In genomic region chr6:35317483-35318199, GRCh38 we compare ENCODE assay signal across 9 cellular contexts. TPM values are rescaled to one million over a fixed set of nuclear protein-coding genes. Genes with fewer than 3 reads are reported as not detected.
A peak's percentile ranks its signal among the peaks of the same experiment; 100 is the strongest.
DNase-seq lines count a peak whose midpoint lies in the region; ATAC-seq, FAIRE-seq and TF ChIP-seq lines count a peak whose summit lies in the region.
"Had no signal": no experiment of that assay in that cellular context is flagged by ENCODE, and none has a peak within 500 bp of the region (broad histone marks: within the 10 kb centered on the region; RNA-seq: fewer than 3 reads in every experiment).

No MANE protein-coding gene starts in this region.

- H3K27me3 ChIP-seq in bronchial epithelial cell (ENCODE audit: control insufficient read depth, insufficient read depth, low read length) (no peaks in the 10 kb centered on the region), left lung (no peaks in the 10 kb centered on the region), thyroid gland (no peaks in the 10 kb centered on the region)

- peak; percentile 24 for ATAC-seq in left lung

- no peak overlapping the region for H3K27ac ChIP-seq in left lung
- H3K27ac ChIP-seq in thyroid gland, result no peak overlapping the region
- H3K27ac ChIP-seq: C4-2B had no signal

- FAIRE-seq in bronchial epithelial cell (lab: Jason Lieb, UNC), result no peak

- intact Hi-C loops in left lung (cut with DNase I) (no loop called here), thyroid gland (cut with DNase I) (no loop called here)

- WGBS in thyroid gland, 2 donors, result 58 to 71% methylated on average over 6 to 16 of the region's 28 CpGs

- H3K4me3 ChIP-seq in bronchial epithelial cell (ENCODE audit: low read depth, low read length), result peak overlapping the region; percentile 39
- H3K4me3 ChIP-seq in left lung, result peak overlapping the region; percentile 42 to 58
- H3K4me3 ChIP-seq in thyroid gland (replicated peaks in 1 of 3), result peak overlapping the region in 2 of 3 donors; percentile 8 to 22

- H3K4me1 ChIP-seq in left lung (peaks cover 8 to 17% of the 10 kb centered on the region in 2 donors), thyroid gland (peaks cover 0 to 6% of the 10 kb centered on the region in 2 donors)

- DNase-seq in NCI-H82 (lab: John Stamatoyannopoulos, UW) (peak; percentile 84), NCI-H82 treated with DMSO at 0.1 percent for 48 hours (lab: John Stamatoyannopoulos, UW; ENCODE audit: unreplicated experiment) (no peak), bronchial epithelial cell (ENCODE audit: low read depth) (no peak), left lung (no peak), thyroid gland (no peak), ureter (ENCODE audit: low spot score) (no peak), NCI-H1436 (lab: John Stamatoyannopoulos, UW) (no peak)
- no peak for DNase-seq in stimulated activated CD4-positive, alpha-beta T cell treated with anti-CD3 and anti-CD28 coated beads, Interleukin-15, amount 100 ng/mL, for 24 hours

- no peak for TF ChIP-seq POLR2A in thyroid gland (IDR thresholded peaks at IDR 0.05)

- H3K9me3 ChIP-seq in left lung (no peaks in the 10 kb centered on the region), thyroid gland (no peaks in the 10 kb centered on the region)

- H3K36me3 ChIP-seq in bronchial epithelial cell (ENCODE audit: control insufficient read depth, insufficient read depth, low read length), result peaks cover 24% of the 10 kb centered on the region
- peaks cover 0 to 54% of the 10 kb centered on the region in 2 donors for H3K36me3 ChIP-seq in left lung
- no peaks in the 10 kb centered on the region for H3K36me3 ChIP-seq in thyroid gland

- TF ChIP-seq CTCF in bronchial epithelial cell (IDR thresholded peaks at IDR 0.05; ENCODE audit: insufficient read depth, low read length, severe bottlenecking) (no peak), left lung (IDR thresholded peaks at IDR 0.05) (no peak), thyroid gland (IDR thresholded peaks at IDR 0.05) (no peak)

RNA-seq across cellular contexts. Expression of gene DEF6, which starts 20.0 kb away (rescaled TPM):
- total RNA-seq in bronchial epithelial cell (25.0 and 26.0 TPM in 2 replicates), left lung (10 to 100 TPM in 1 of 2 donors, 1 to 10 TPM in 1; 9.9 to 21.9 TPM), thyroid gland (1 to 10 TPM; 5.2 to 9.3 (median 6.0) TPM), ureter (28.0 TPM)

RNA-seq across cellular contexts. Expression of gene PPARD, which starts 24.7 kb away (rescaled TPM):
- 10.3 and 16.9 TPM in 2 replicates for total RNA-seq in bronchial epithelial cell
- total RNA-seq in left lung, result 10 to 100 TPM; 23.5 to 28.4 TPM
- 10 to 100 TPM; 17.3 to 40.3 (median 35.9) TPM for total RNA-seq in thyroid gland
- 31.2 TPM for total RNA-seq in ureter

RNA-seq across cellular contexts. Expression of gene ZNF76, which starts 58.1 kb away (rescaled TPM):
- total RNA-seq in bronchial epithelial cell, result 5.3 and 8.1 TPM in 2 replicates
- 10 to 100 TPM; 28.3 to 32.5 TPM for total RNA-seq in left lung
- total RNA-seq in thyroid gland, result 10 to 100 TPM; 54.3 to 81.7 (median 71.6) TPM
- total RNA-seq in ureter, result 53.4 TPM
